In the genomic region with DNA sequence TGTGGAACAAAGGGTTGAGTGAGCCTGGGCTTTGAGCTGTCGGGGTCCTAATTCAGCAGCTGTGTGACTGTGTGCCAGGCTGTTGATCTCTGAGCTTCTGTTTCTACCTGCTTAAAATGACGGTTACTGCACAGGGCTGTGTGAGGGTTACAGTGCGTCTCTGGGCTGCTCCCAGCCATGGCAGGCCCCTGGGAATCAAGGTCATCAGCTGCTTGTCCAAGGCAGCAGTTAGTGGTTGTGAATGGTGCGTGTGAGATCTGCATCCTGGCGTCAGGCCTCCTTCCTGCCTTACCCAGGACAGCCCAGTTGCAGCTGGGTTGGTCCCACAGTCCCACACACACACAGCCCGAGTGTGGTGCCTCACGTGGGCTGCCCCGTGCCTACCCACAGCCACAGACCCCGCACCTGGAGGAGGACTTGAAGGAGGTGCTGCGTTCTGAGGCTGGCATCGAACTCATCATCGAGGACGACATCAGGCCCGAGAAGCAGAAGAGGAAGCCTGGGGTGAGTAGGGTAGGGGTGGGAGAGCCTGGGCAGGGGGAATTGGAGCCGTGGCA, we compare ENCODE assay signal across 23 cellular contexts. TPM values are rescaled to one million over a fixed set of nuclear protein-coding genes. Genes with fewer than 3 reads are reported as not detected.
A peak's percentile ranks its signal among the peaks of the same experiment; 100 is the strongest.
DNase-seq lines count a peak whose midpoint lies in the region; ATAC-seq and TF ChIP-seq lines count a peak whose summit lies in the region.
"Had no signal": no experiment of that assay in that cellular context is flagged by ENCODE, and none has a peak within 500 bp of the region (broad histone marks: within the 10 kb centered on the region; RNA-seq: fewer than 3 reads in every experiment).

No MANE protein-coding gene starts in this region.

- POLR2A ChIA-PET in SK-N-SH (lab: Yijun Ruan, JAX): interaction anchor here (0.5 kb wide), 1 partner anchor 168 kb away, joined by 3 read pairs; no protein-coding TSS in a partner anchor
- POLR2A ChIA-PET in activated CD4-positive, alpha-beta T cell treated with anti-CD3 and anti-CD28 coated beads, Interleukin-2, amount 10 ng/mL, durations not matched to agents 7 days and 5 days (lab: Charles Lee): no interaction called here

- 98% methylated on average over 11 of the region's 15 CpGs for WGBS in SK-N-SH (ENCODE audit: low lambda C conversion rate)

- H4K20me1 ChIP-seq in DOHH2 (ENCODE audit: control insufficient read depth, insufficient read depth, low read depth, low read length) (peaks cover 16% of the 10 kb centered on the region), SK-N-SH (ENCODE audit: insufficient read depth) (no peaks in the 10 kb centered on the region)

- H3K4me1 ChIP-seq in DOHH2 (ENCODE audit: control insufficient read depth, low read length) (peaks cover 46% of the 10 kb centered on the region), mucosa of descending colon (ENCODE audit: low read depth) (no peaks in the 10 kb centered on the region), SK-N-SH (ENCODE audit: control insufficient read depth in 1 of 2, insufficient read depth in 2 of 2, low read depth in 1 of 2, low read length in 1 of 2) (no peaks in the 10 kb centered on the region)
- H3K4me1 ChIP-seq: left lung, SJCRH30 had no signal

- DNase-seq in mucosa of descending colon: no peak
- no peak for DNase-seq in SK-N-SH
- DNase-seq in HT-29 (ENCODE audit: low spot score): no peak
- no peak for DNase-seq in activated CD4-positive, alpha-beta T cell treated with anti-CD3 and anti-CD28 coated beads, Interleukin-2, amount 10 ng/mL, durations not matched to agents 7 days and 5 days
- DNase-seq in NCI-H345 treated with DMSO at 0.1 percent for 48 hours (lab: John Stamatoyannopoulos, UW; ENCODE audit: unreplicated experiment): no peak
- DNase-seq: activated CD8-positive, alpha-beta T cell treated with anti-CD3 and anti-CD28 coated beads, Interleukin-2, amount 10 ng/mL, durations not matched to agents 7 days and 5 days; activated naive CD4-positive, alpha-beta T cell treated with anti-CD3 and anti-CD28 coated beads, Interleukin-2, amount 50 U/mL, for 16 hours; activated T-cell treated with anti-CD3 and anti-CD28 coated beads, Interleukin-2, amount 50 U/mL, for 24 hours; CD8-positive, alpha-beta T cell; cerebellar nuclear complex; left lung; NCI-H1417 treated with DMSO at 0.1 percent for 48 hours; NCI-H2171; NCI-H82; PC-3; SJCRH30; T-helper 2 cell had no signal

- H3K9ac ChIP-seq in SK-N-SH: no peak overlapping the region

- H3K4me3 ChIP-seq in DOHH2 (ENCODE audit: low read length) (peak overlapping the region; percentile 41), mucosa of descending colon (no peak overlapping the region), SK-N-SH (ENCODE audit: low read depth in 2 of 2, low read length in 1 of 2) (no peak overlapping the region)
- H3K4me3 ChIP-seq: left lung, SJCRH30 had no signal

- no peak for TF ChIP-seq CTCF in DOHH2 (IDR thresholded peaks at IDR 0.05; ENCODE audit: low read depth, low read length, poor library complexity, severe bottlenecking)
- TF ChIP-seq CTCF in mucosa of descending colon (IDR thresholded peaks at IDR 0.05): no peak
- TF ChIP-seq CTCF in SK-N-SH (IDR thresholded peaks at IDR 0.05): no peak

- no peaks in the 10 kb centered on the region for H3K27me3 Mint-ChIP-seq in activated CD4-positive, alpha-beta T cell treated with anti-CD3 and anti-CD28 coated beads, Interleukin-2, amount 10 ng/mL, durations not matched to agents 7 days and 5 days
- H3K27me3 Mint-ChIP-seq: activated T-cell treated with anti-CD3 and anti-CD28 coated beads, Interleukin-2, amount 50 U/mL, for 24 hours had no signal

- TF ChIP-seq RAD21 in SK-N-SH (IDR thresholded peaks at IDR 0.05; ENCODE audit: low read length): no peak

- H3K79me2 ChIP-seq in DOHH2 (ENCODE audit: control insufficient read depth, low read length): peaks cover 30% of the 10 kb centered on the region
- H3K79me2 ChIP-seq in SK-N-SH (ENCODE audit: insufficient read depth): no peaks in the 10 kb centered on the region

- intact Hi-C loops in mucosa of descending colon (cut with DNase I, micrococcal nuclease): no loop called here

- H3K4me2 ChIP-seq in DOHH2 (ENCODE audit: low read length) (peak overlapping the region; percentile 65), SK-N-SH (no peak overlapping the region)

- no peaks in the 10 kb centered on the region for H3K4me1 Mint-ChIP-seq in activated CD4-positive, alpha-beta T cell treated with anti-CD3 and anti-CD28 coated beads, Interleukin-2, amount 10 ng/mL, durations not matched to agents 7 days and 5 days

- H3K27me3 ChIP-seq in DOHH2 (ENCODE audit: control insufficient read depth, low read length): no peaks in the 10 kb centered on the region
- H3K27me3 ChIP-seq in SK-N-SH (ENCODE audit: insufficient read depth): no peaks in the 10 kb centered on the region
- H3K27me3 ChIP-seq: left lung, SJCRH30 had no signal

- CTCF ChIA-PET in SK-N-SH (lab: Yijun Ruan, JAX): no interaction called here
- CTCF ChIA-PET in activated CD4-positive, alpha-beta T cell treated with anti-CD3 and anti-CD28 coated beads, Interleukin-2, amount 10 ng/mL, durations not matched to agents 7 days and 5 days (lab: Charles Lee): interaction anchor here (0.6 kb wide), 1 partner anchor 105 kb away, joined by 3 read pairs; no protein-coding TSS in a partner anchor

- H3K4me3 Mint-ChIP-seq in activated CD4-positive, alpha-beta T cell treated with anti-CD3 and anti-CD28 coated beads, Interleukin-2, amount 10 ng/mL, durations not matched to agents 7 days and 5 days: no peak overlapping the region
- H3K4me3 Mint-ChIP-seq: activated CD8-positive, alpha-beta T cell treated with anti-CD3 and anti-CD28 coated beads, Interleukin-2, amount 10 ng/mL, durations not matched to agents 7 days and 5 days; activated T-cell treated with anti-CD3 and anti-CD28 coated beads, Interleukin-2, amount 50 U/mL, for 24 hours; CD8-positive, alpha-beta T cell had no signal

- ATAC-seq in GM19452 (IDR thresholded peaks at IDR 0.05; ENCODE audit: unreplicated experiment) (peak; percentile 15), HG03139 (IDR thresholded peaks at IDR 0.05; ENCODE audit: unreplicated experiment) (peak; percentile 9), mucosa of descending colon (peak; percentile 11)
- ATAC-seq: activated CD8-positive, alpha-beta T cell treated with anti-CD3 and anti-CD28 coated beads, Interleukin-2, amount 10 ng/mL, durations not matched to agents 7 days and 5 days; CD8-positive, alpha-beta T cell; left lung; PC-3 had no signal

- H3F3A ChIP-seq in DOHH2 (ENCODE audit: control insufficient read depth, insufficient read depth) (peaks cover 11% of the 10 kb centered on the region), SK-N-SH (replicated peaks; ENCODE audit: insufficient read depth) (no peaks in the 10 kb centered on the region)

- H3K9me3 Mint-ChIP-seq in activated CD4-positive, alpha-beta T cell treated with anti-CD3 and anti-CD28 coated beads, Interleukin-2, amount 10 ng/mL, durations not matched to agents 7 days and 5 days: no peaks in the 10 kb centered on the region
- H3K9me3 Mint-ChIP-seq: activated T-cell treated with anti-CD3 and anti-CD28 coated beads, Interleukin-2, amount 50 U/mL, for 24 hours; CD8-positive, alpha-beta T cell had no signal

- H3K36me3 Mint-ChIP-seq in activated CD4-positive, alpha-beta T cell treated with anti-CD3 and anti-CD28 coated beads, Interleukin-2, amount 10 ng/mL, durations not matched to agents 7 days and 5 days (ENCODE audit: low read depth): peaks cover 15% of the 10 kb centered on the region
- H3K36me3 Mint-ChIP-seq: CD8-positive, alpha-beta T cell had no signal

- TF ChIP-seq EP300 in SK-N-SH (IDR thresholded peaks at IDR 0.05; ENCODE audit: borderline replicate concordance in 1 of 2, low read depth in 1 of 2, low read length in 1 of 2): no peak

- peaks cover 96% of the 10 kb centered on the region for H3K36me3 ChIP-seq in DOHH2 (ENCODE audit: control insufficient read depth, low read length)
- H3K36me3 ChIP-seq in mucosa of descending colon (ENCODE audit: low read depth): no peaks in the 10 kb centered on the region
- peaks cover 0 to 10% of the 10 kb centered on the region in 2 experiments for H3K36me3 ChIP-seq in SK-N-SH (replicated peaks in 1 of 2; ENCODE audit: control insufficient read depth in 1 of 2, insufficient read depth in 2 of 2, low read length in 1 of 2)
- H3K36me3 ChIP-seq: left lung had no signal

- H3K9me2 ChIP-seq in DOHH2 (replicated peaks; ENCODE audit: control insufficient read depth, low read length) (no peaks in the 10 kb centered on the region), SK-N-SH (no peaks in the 10 kb centered on the region)

- no peak overlapping the region for H3K27ac Mint-ChIP-seq in activated CD4-positive, alpha-beta T cell treated with anti-CD3 and anti-CD28 coated beads, Interleukin-2, amount 10 ng/mL, durations not matched to agents 7 days and 5 days
- H3K27ac Mint-ChIP-seq: activated CD8-positive, alpha-beta T cell treated with anti-CD3 and anti-CD28 coated beads, Interleukin-2, amount 10 ng/mL, durations not matched to agents 7 days and 5 days; activated T-cell treated with anti-CD3 and anti-CD28 coated beads, Interleukin-2, amount 50 U/mL, for 24 hours; CD8-positive, alpha-beta T cell had no signal

- no peaks in the 10 kb centered on the region for H3K9me3 ChIP-seq in DOHH2 (ENCODE audit: control insufficient read depth, insufficient read depth, low read length)
- H3K9me3 ChIP-seq in mucosa of descending colon: no peaks in the 10 kb centered on the region
- H3K9me3 ChIP-seq in SK-N-SH: no peaks in the 10 kb centered on the region
- H3K9me3 ChIP-seq: left lung, SJCRH30 had no signal

- H3K27ac ChIP-seq in DOHH2 (ENCODE audit: low read depth, low read length): peak overlapping the region; percentile 78
- H3K27ac ChIP-seq in SK-N-SH (ENCODE audit: low read depth in 2 of 2, low read length in 1 of 2): no peak overlapping the region
- H3K27ac ChIP-seq: left lung, SJCRH30 had no signal

- no peak overlapping the region for H2AFZ ChIP-seq in SK-N-SH (ENCODE audit: low read depth)

TF ChIP-seq in SK-N-SH, 30 proteins besides CTCF, POLR2A, EP300 and RAD21 (continues in another document):
- TF ChIP-seq TCF12 (IDR thresholded peaks at IDR 0.05): no peak
- no peak for TF ChIP-seq MXI1 (IDR thresholded peaks at IDR 0.05; ENCODE audit: low read depth, low read length)

RNA-seq across cellular contexts. Expression of gene GTSF1L, which starts 15.6 kb away (rescaled TPM):
- total RNA-seq in mucosa of descending colon: not detected
- not detected in 2 replicates for polyA plus RNA-seq in SK-N-SH (2012; rRNA removed)
- not detected in 2 replicates for polyA plus RNA-seq in SK-N-SH (2012; cell fraction: cytosol; rRNA removed)
- polyA plus RNA-seq in SK-N-SH (2012; cell fraction: nucleus; rRNA removed): not detected in 2 replicates
- total RNA-seq in HT-29 (2014; rRNA removed; shearing (Covaris generic)): not detected in 2 replicates
- not detected for total RNA-seq in activated CD4-positive, alpha-beta T cell treated with anti-CD3 and anti-CD28 coated beads, Interleukin-2, amount 10 ng/mL, durations not matched to agents 7 days and 5 days
- total RNA-seq: activated CD8-positive, alpha-beta T cell treated with anti-CD3 and anti-CD28 coated beads, Interleukin-2, amount 10 ng/mL, durations not matched to agents 7 days and 5 days; astrocyte; CD8-positive, alpha-beta T cell; left lung; PC-3; renal cortical epithelial cell; SJCRH30; temporal lobe had no signal

RNA-seq across cellular contexts. Expression of gene MYBL2, which starts 44.3 kb away (rescaled TPM):
- 10 to 100 TPM in 1 of 3 donors, 1 to 10 TPM in 2; 1.9 to 19.5 (median 5.1) TPM for total RNA-seq in mucosa of descending colon
- polyA plus RNA-seq in SK-N-SH (2012; rRNA removed): 7.3 and 9.7 TPM in 2 replicates
- polyA plus RNA-seq in SK-N-SH (2012; cell fraction: cytosol; rRNA removed): 5.0 and 6.6 TPM in 2 replicates
- polyA plus RNA-seq in SK-N-SH (2012; cell fraction: nucleus; rRNA removed): 6.8 and 9.1 TPM in 2 replicates
- total RNA-seq in HT-29 (2014; rRNA removed; shearing (Covaris generic)): 108 and 123 TPM in 2 replicates
- 100 to 1,000 TPM; 106 to 110 TPM for total RNA-seq in activated CD4-positive, alpha-beta T cell treated with anti-CD3 and anti-CD28 coated beads, Interleukin-2, amount 10 ng/mL, durations not matched to agents 7 days and 5 days
